Comparison of ENCODE assay signal across 8 cellular contexts in the genomic region with DNA sequence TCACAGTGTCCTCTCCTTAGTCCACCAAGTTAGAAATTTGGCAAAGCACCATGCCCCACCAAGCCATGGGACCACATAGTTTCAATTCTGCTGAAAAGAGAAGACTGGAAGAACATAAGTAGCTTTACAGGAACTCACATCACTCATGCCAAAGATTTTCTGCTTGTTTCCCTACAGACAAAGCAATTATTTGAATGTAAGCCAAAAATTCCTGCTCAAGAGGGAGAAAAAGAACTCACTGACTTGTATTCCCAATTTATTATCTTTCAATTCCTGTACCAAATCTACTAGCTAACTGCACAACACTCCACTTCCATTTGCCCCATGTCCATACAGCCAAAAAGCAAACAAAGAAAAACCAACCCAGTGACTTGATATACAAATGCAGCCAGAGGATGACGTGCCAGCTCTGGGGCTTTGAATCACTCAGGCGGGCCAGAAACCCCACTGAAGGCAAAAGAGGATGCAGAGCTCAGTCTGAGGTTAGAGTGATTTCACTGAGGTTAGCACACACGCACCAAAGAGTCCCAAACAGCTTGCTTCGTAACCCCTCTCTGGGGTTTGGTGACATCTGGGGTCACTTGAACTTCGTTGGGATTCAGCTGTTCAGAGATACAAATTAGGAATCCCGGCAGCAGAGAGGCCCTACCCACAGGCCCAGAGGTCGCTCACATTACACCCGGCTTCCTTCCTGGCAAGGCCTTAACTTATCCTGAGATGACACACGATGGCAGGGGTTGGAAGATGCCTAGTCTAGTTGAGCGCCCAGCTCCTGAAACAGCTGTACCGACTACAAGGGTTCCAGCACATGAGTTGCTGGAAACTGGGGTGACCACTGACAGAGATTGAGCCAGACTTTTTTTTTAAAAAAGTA. TPM values are rescaled to one million over a fixed set of nuclear protein-coding genes. Genes with fewer than 3 reads are reported as not detected.
DNase-seq lines count a peak whose midpoint lies in the region; ATAC-seq and TF ChIP-seq lines count a peak whose summit lies in the region.

No MANE protein-coding gene starts in this region.

- H3K36me3 ChIP-seq in esophagus (ENCODE audit: control insufficient read depth in 2 of 2, insufficient read depth in 2 of 2, low read length in 1 of 2), result no peaks in the 10 kb centered on the region
- peaks cover 0 to 2% of the 10 kb centered on the region in 2 donors for H3K36me3 ChIP-seq in neuronal stem cell (replicated peaks in 1 of 2; ENCODE audit: control insufficient read depth in 2 of 2, insufficient read depth in 2 of 2, low read length in 2 of 2)
- no peaks in the 10 kb centered on the region for H3K36me3 ChIP-seq in thoracic aorta

- no peak overlapping the region for H3K4me2 ChIP-seq in neuronal stem cell (ENCODE audit: insufficient read depth, low read length, poor library complexity, severe bottlenecking)

- no peaks in the 10 kb centered on the region for H3K27me3 ChIP-seq in esophagus (ENCODE audit: control insufficient read depth in 1 of 2, insufficient read depth in 2 of 2, low read length in 2 of 2)
- H3K27me3 ChIP-seq in neuronal stem cell (ENCODE audit: control insufficient read depth in 3 of 3, insufficient read depth in 3 of 3, low read depth in 1 of 3, low read length in 3 of 3), result peaks cover 13 to 31% (median 29%) of the 10 kb centered on the region in 3 experiments
- H3K27me3 ChIP-seq in thoracic aorta (replicated peaks; ENCODE audit: insufficient read depth), result no peaks in the 10 kb centered on the region

- H4K8ac ChIP-seq in neuronal stem cell (ENCODE audit: low read depth, low read length), result no peak overlapping the region

- H3K23ac ChIP-seq in neuronal stem cell (ENCODE audit: low read depth, low read length, poor library complexity), result no peak overlapping the region

- H3K4ac ChIP-seq in neuronal stem cell (ENCODE audit: low read length), result no peak overlapping the region

- no peaks in the 10 kb centered on the region for H3K9me3 ChIP-seq in esophagus (ENCODE audit: control insufficient read depth in 2 of 2, insufficient read depth in 1 of 2, low read depth in 1 of 2, low read length in 1 of 2)
- H3K9me3 ChIP-seq in neuronal stem cell (replicated peaks in 1 of 2; ENCODE audit: control insufficient read depth in 2 of 2, insufficient read depth in 1 of 2, low read depth in 1 of 2, low read length in 2 of 2), result peaks cover 0 to 2% of the 10 kb centered on the region in 2 donors
- no peaks in the 10 kb centered on the region for H3K9me3 ChIP-seq in thoracic aorta

- no peak overlapping the region for H3K14ac ChIP-seq in neuronal stem cell (ENCODE audit: low read length)

- H2BK15ac ChIP-seq in neuronal stem cell (ENCODE audit: low read length), result no peak overlapping the region

- no peak overlapping the region for H2BK12ac ChIP-seq in neuronal stem cell (ENCODE audit: low read length)

- H2AFZ ChIP-seq in neuronal stem cell (ENCODE audit: low read length), result peak overlapping the region; percentile 96

- peak overlapping the region; percentile 57 to 71 for H3K4me3 ChIP-seq in esophagus (ENCODE audit: low read depth in 1 of 2, low read length in 2 of 2)
- H3K4me3 ChIP-seq in neuronal stem cell (ENCODE audit: low read length in 2 of 2), result no peak overlapping the region
- H3K4me3 ChIP-seq in thoracic aorta, result peak overlapping the region; percentile 96

- H2BK120ac ChIP-seq in neuronal stem cell (ENCODE audit: low read depth, low read length), result no peak overlapping the region

- no peak overlapping the region for H3K9ac ChIP-seq in neuronal stem cell (ENCODE audit: low read depth, low read length, poor library complexity)

- peak overlapping the region; percentile 78 to 82 for H3K27ac ChIP-seq in esophagus (ENCODE audit: low read depth in 2 of 2, low read length in 1 of 2)
- no peak overlapping the region for H3K27ac ChIP-seq in neuronal stem cell (replicated peaks; ENCODE audit: low read length)
- H3K27ac ChIP-seq in thoracic aorta, result peak overlapping the region; percentile 76 to 86

- H3K18ac ChIP-seq in neuronal stem cell (ENCODE audit: low read length), result no peak overlapping the region

- peaks cover 3 to 5% of the 10 kb centered on the region in 2 donors for H3K4me1 ChIP-seq in esophagus (ENCODE audit: control insufficient read depth in 2 of 2, insufficient read depth in 2 of 2, low read length in 1 of 2)
- peaks cover 9 to 23% of the 10 kb centered on the region in 2 donors for H3K4me1 ChIP-seq in neuronal stem cell (ENCODE audit: control insufficient read depth in 2 of 2, insufficient read depth in 1 of 2, low read depth in 1 of 2, low read length in 2 of 2)
- H3K4me1 ChIP-seq in thoracic aorta (ENCODE audit: control insufficient read depth in 1 of 2, low read depth in 2 of 2), result peaks cover 36 to 63% of the 10 kb centered on the region in 2 donors

- TF ChIP-seq CTCF in thoracic aorta (IDR thresholded peaks at IDR 0.05), result no peak

- DNase-seq in GM04503 (ENCODE audit: low read depth) (peak; percentile 63), KG1 (lab: John Stamatoyannopoulos, UW) (peak; percentile 80), neuronal stem cell (ENCODE audit: low spot score) (no peak), thoracic aorta (ENCODE audit: low spot score) (peak; percentile 74), NCI-H1105 (lab: John Stamatoyannopoulos, UW) (no peak)
- DNase-seq in activated CD8-positive, alpha-beta memory T cell treated with anti-CD3 and anti-CD28 coated beads for 24 hours, result peak; percentile 86

- no peak overlapping the region for H2BK5ac ChIP-seq in neuronal stem cell (ENCODE audit: low read length)

- H4K91ac ChIP-seq in neuronal stem cell (ENCODE audit: low read depth, low read length, poor library complexity), result no peak overlapping the region

- H3K79me1 ChIP-seq in neuronal stem cell (ENCODE audit: low read depth, low read length), result no peaks in the 10 kb centered on the region

- H2AK5ac ChIP-seq in neuronal stem cell (ENCODE audit: low read depth, low read length), result no peak overlapping the region

- 38 to 46% methylated on average over 11 of the region's 11 CpGs for WGBS in esophagus, 2 donors
- WGBS in neuronal stem cell (ENCODE audit: extremely low coverage in 2 of 2, insufficient read length in 2 of 2, insufficient replicate concordance in 1 of 2), 2 donors, result no CpG with 5 or more reads among the region's 11 CpGs

- peak; percentile 52 for ATAC-seq in GM21619 (IDR thresholded peaks at IDR 0.05; ENCODE audit: unreplicated experiment)
- peak; percentile 29 for ATAC-seq in thoracic aorta (ENCODE audit: insufficient number of reproducible peaks, low FRiP score, low read depth)

RNA-seq across cellular contexts. Expression of a gene that starts 1.7 kb away (rescaled TPM):
- polyA plus RNA-seq in esophagus, result 1 to 10 TPM; 2.1 to 3.7 TPM
- polyA plus RNA-seq in neuronal stem cell (2013, experiment 1 of 2), result 0.78 TPM
- 0.76 TPM for polyA plus RNA-seq in neuronal stem cell (2013, experiment 2 of 2)
- 100 to 1,000 TPM in 1 of 2 donors, 10 to 100 TPM in 1; 69.7 to 108 TPM for total RNA-seq in thoracic aorta

Comparison
In these comparisons a context has a peak if more than half of its experiments do, and no peak if none do; other contexts are left out.
1. DNase-seq: peak in GM04503 (single experiment), KG1 (single experiment), activated CD8-positive, alpha-beta memory T cell treated with anti-CD3 and anti-CD28 coated beads for 24 hours (single experiment) and thoracic aorta (single experiment); none in neuronal stem cell (single experiment) and NCI-H1105 (single experiment).
2. H3K4me3 ChIP-seq: peak in esophagus (2 of 2) and thoracic aorta (single experiment); none in neuronal stem cell (0 of 2).